8 cellular contexts compared by ENCODE assay signal in genomic region chr1:52055066-52055853, GRCh38. TPM values are rescaled to one million over a fixed set of nuclear protein-coding genes. Genes with fewer than 3 reads are reported as not detected.
DNase-seq lines count a peak whose midpoint lies in the region; ATAC-seq, FAIRE-seq and TF ChIP-seq lines count a peak whose summit lies in the region.

TSS of gene TXNDC12 (minus strand) at chr1:52055191. CDS start at chr1:52055096, 95 bp downstream.

- H3K18ac ChIP-seq in H1 (ENCODE audit: extremely low read depth, low read length) = peak within 1 kb of the TSS; percentile 86

- H3K14ac ChIP-seq in H1 (ENCODE audit: insufficient read length) = no peak within 1 kb of the TSS

- TF ChIP-seq POLR2A in H1 (IDR thresholded peaks at IDR 0.05; ENCODE audit: control extremely low read depth in 1 of 2, low read depth in 2 of 2, low read length in 2 of 2) = peak; percentile 65 to 94

- no peak for FAIRE-seq in H1 (lab: Jason Lieb, UNC)

- DNase-seq in CD8-positive, alpha-beta T cell = peak; percentile 14 to 73 (median 54)
- DNase-seq in HUDEP-2 (lab: John Stamatoyannopoulos, UW; ENCODE audit: unreplicated experiment in 76 of 76) (peak in 74 of 76 experiments; percentile 16 to 80 (median 63)), NT2/D1 (ENCODE audit: low read depth, low spot score) (peak; percentile 95), H1 (ENCODE audit: low read depth in 1 of 2, low spot score in 2 of 2) (peak; percentile 67 to 83), memory B cell (ENCODE audit: low spot score in 2 of 2) (peak; percentile 27 to 35)
- DNase-seq in activated CD8-positive, alpha-beta memory T cell treated with anti-CD3 and anti-CD28 coated beads for 48 hours (ENCODE audit: low read depth in 2 of 3, low spot score in 2 of 3) = peak; percentile 30 to 43 (median 38)
- peak; percentile 23 for DNase-seq in stimulated activated CD8-positive, alpha-beta memory T cell treated with anti-CD3 and anti-CD28 coated beads, Interleukin-12 subunit alpha, Interleukin-12 subunit beta, amount 100 ng/mL, for 4 hours (ENCODE audit: low read depth)

- peaks cover 17 to 78% of the 10 kb centered on the region in 2 experiments for H3K79me2 ChIP-seq in H1 (ENCODE audit: control insufficient read depth in 1 of 2, insufficient read depth in 2 of 2, low read length in 2 of 2)

- peak within 1 kb of the TSS; percentile 96 for H3K4me3 ChIP-seq in CD8-positive, alpha-beta T cell (ENCODE audit: low read depth, low read length)
- H3K4me3 ChIP-seq in NT2/D1 (ENCODE audit: insufficient read length, low read depth) = peak within 1 kb of the TSS; percentile 89
- peak within 1 kb of the TSS; percentile 87 to 98 (median 92) for H3K4me3 ChIP-seq in H1 (ENCODE audit: extremely low read depth in 1 of 4, insufficient read depth in 2 of 4, low read depth in 3 of 4, low read length in 4 of 4)

- intact Hi-C loops in CD8-positive, alpha-beta T cell (cut with DNase I, micrococcal nuclease) = loop anchor here (2.0 to 10.0 kb wide), 15 partner anchors 64 to 1997 kb away; partner anchors contain the start of genes FAF1 (in 2 of the 2), CZIB (in 1 of the 2), IFT25 (in 1 of the 2) and LRP8 (in 1 of the 2)

- H3K36me3 Mint-ChIP-seq in CD8-positive, alpha-beta T cell = peaks cover 52% of the 10 kb centered on the region
- H3K36me3 Mint-ChIP-seq in memory B cell = peaks cover 3% of the 10 kb centered on the region

- H3K56ac ChIP-seq in H1 (replicated peaks; ENCODE audit: insufficient read length, low read depth, low read length) = peak within 1 kb of the TSS; percentile 82

- H2BK120ac ChIP-seq in H1 (replicated peaks; ENCODE audit: low read depth, low read length) = peak within 1 kb of the TSS; percentile 41

- no peaks in the 10 kb centered on the region for H3K9me3 Mint-ChIP-seq in CD8-positive, alpha-beta T cell
- H3K9me3 Mint-ChIP-seq in memory B cell = no peaks in the 10 kb centered on the region

- H3K4me1 Mint-ChIP-seq in CD8-positive, alpha-beta T cell (ENCODE audit: low read depth) = peaks cover 67% of the 10 kb centered on the region
- H3K4me1 Mint-ChIP-seq in memory B cell = peaks cover 38% of the 10 kb centered on the region

- H3K4me1 ChIP-seq in CD8-positive, alpha-beta T cell (ENCODE audit: insufficient read depth, low read length) = peaks cover 33% of the 10 kb centered on the region
- no peaks in the 10 kb centered on the region for H3K4me1 ChIP-seq in NT2/D1 (ENCODE audit: insufficient read depth, insufficient read length)
- peaks cover 0 to 7% (median 2%) of the 10 kb centered on the region in 4 experiments; a peak in 3 of 7 replicates for H3K4me1 ChIP-seq in H1 (replicated peaks in 1 of 4; ENCODE audit: control insufficient read depth in 3 of 4, insufficient read depth in 4 of 4, low read length in 3 of 4)

- no peaks in the 10 kb centered on the region for H3K27me3 ChIP-seq in CD8-positive, alpha-beta T cell (ENCODE audit: insufficient read depth, low read length)
- no peaks in the 10 kb centered on the region for H3K27me3 ChIP-seq in NT2/D1 (ENCODE audit: insufficient read depth, insufficient read length)
- no peaks in the 10 kb centered on the region for H3K27me3 ChIP-seq in H1 (replicated peaks in 1 of 4; ENCODE audit: control insufficient read depth in 3 of 4, extremely low read depth in 1 of 4, insufficient read depth in 3 of 4, low read length in 3 of 4)

- POLR2A ChIA-PET in CD8-positive, alpha-beta T cell (lab: Charles Lee) = interaction anchor here (0.6 to 2.4 kb wide), 9 partner anchors 10 to 1358 kb away, joined by 3 to 33 read pairs (median 4); partner anchors contain the start of genes KTI12 and TUT4
- POLR2A ChIA-PET in H1 (lab: Charles Lee; ENCODE audit: partially characterized antibody) = interaction anchor here (0.5 to 5.4 kb wide), 41 partner anchors 9 to 821 kb away, joined by 3 to 61 read pairs (median 4); partner anchors contain the start of genes CC2D1B, KTI12, NRDC and ORC1

- peak within 1 kb of the TSS; percentile 35; the same call in 1 of the 2 replicates for H2BK15ac ChIP-seq in H1 (ENCODE audit: low read length)

- no peak for TF ChIP-seq CTCF in CD8-positive, alpha-beta T cell (IDR thresholded peaks at IDR 0.05)
- no peak for TF ChIP-seq CTCF in H1 (IDR thresholded peaks at IDR 0.05; ENCODE audit: control extremely low read depth in 1 of 3, insufficient read depth in 1 of 3, low read depth in 1 of 3, low read length in 3 of 3)

- H3K9ac ChIP-seq in NT2/D1 (ENCODE audit: insufficient read length, low read depth) = peak within 1 kb of the TSS; percentile 94
- H3K9ac ChIP-seq in H1 (replicated peaks in 1 of 4; ENCODE audit: extremely low read depth in 1 of 4, low read depth in 3 of 4, low read length in 3 of 4) = peak within 1 kb of the TSS; percentile 88 to 99 (median 93)

- H3K4me2 ChIP-seq in H1 (ENCODE audit: insufficient read depth in 1 of 2, low read depth in 2 of 2, low read length in 2 of 2) = peak within 1 kb of the TSS; percentile 66 to 96

- peak within 1 kb of the TSS; percentile 77; the same call in 1 of the 2 replicates for H2AK5ac ChIP-seq in H1 (ENCODE audit: low read depth, low read length)

- H4K91ac ChIP-seq in H1 (replicated peaks; ENCODE audit: insufficient read length, low read length) = peak within 1 kb of the TSS; percentile 67

- H3K23me2 ChIP-seq in H1 (ENCODE audit: low read depth, low read length) = peaks cover 11% of the 10 kb centered on the region; the same call in 1 of the 2 replicates

- peaks cover 5% of the 10 kb centered on the region for H3K36me3 ChIP-seq in CD8-positive, alpha-beta T cell (ENCODE audit: insufficient read depth, low read length)
- H3K36me3 ChIP-seq in NT2/D1 (ENCODE audit: insufficient read depth, insufficient read length, low read length) (peaks cover 30% of the 10 kb centered on the region), H1 (ENCODE audit: control insufficient read depth in 2 of 4, insufficient read depth in 4 of 4, low read length in 3 of 4) (peaks cover 6 to 32% (median 11%) of the 10 kb centered on the region in 4 experiments)

- H4K20me1 ChIP-seq in H1 (replicated peaks in 1 of 2; ENCODE audit: control insufficient read depth in 1 of 2, insufficient read depth in 2 of 2, low read length in 2 of 2) = peaks cover 0 to 8% of the 10 kb centered on the region in 2 experiments

- H2AFZ ChIP-seq in H1 (ENCODE audit: low read length) = peak within 1 kb of the TSS; percentile 11; the same call in 1 of the 2 replicates

- no peaks in the 10 kb centered on the region for H3K9me3 ChIP-seq in CD8-positive, alpha-beta T cell (ENCODE audit: low read length)
- H3K9me3 ChIP-seq in NT2/D1 (ENCODE audit: insufficient read depth, low read length) (no peaks in the 10 kb centered on the region), H1 (ENCODE audit: insufficient read depth in 2 of 2, low read depth in 1 of 2, low read length in 1 of 2) (no peaks in the 10 kb centered on the region)

- TF ChIP-seq EP300 in H1 (IDR thresholded peaks at IDR 0.05; ENCODE audit: borderline replicate concordance in 1 of 2, low read depth in 2 of 2, low read length in 2 of 2) = no peak

- peak within 1 kb of the TSS; percentile 97 for H2BK5ac ChIP-seq in H1 (ENCODE audit: low read depth, low read length)

- no peak within 1 kb of the TSS for H2BK20ac ChIP-seq in H1 (ENCODE audit: low read length)

- TF ChIP-seq RAD21 in H1 (IDR thresholded peaks at IDR 0.05 in 1 of 2, conservative IDR thresholded peaks at IDR 0.05 in 1 of 2; ENCODE audit: low read depth in 2 of 2, low read length in 2 of 2) = no peak

- H3K4ac ChIP-seq in H1 (replicated peaks; ENCODE audit: insufficient read length, low read depth, low read length) = peak within 1 kb of the TSS; percentile 74

- peak within 1 kb of the TSS; percentile 63 for H2BK12ac ChIP-seq in H1 (ENCODE audit: low read depth, low read length)

- H4K8ac ChIP-seq in H1 (ENCODE audit: extremely low read depth, insufficient read depth, low read length) = peak within 1 kb of the TSS; percentile 87; the same call in 1 of the 2 replicates

- WGBS in H1 (ENCODE audit: extremely low coverage in 1 of 2, insufficient coverage in 1 of 2, insufficient read length in 1 of 2, insufficient replicate concordance in 2 of 2, low coverage in 1 of 2, low lambda C conversion rate in 2 of 2, missing lambda C conversion rate in 1 of 2), 2 experiments = 1% methylated on average over 45 of the region's 45 CpGs; no CpG with 5 or more reads in 1 of the 2 experiments

- H4K5ac ChIP-seq in H1 (ENCODE audit: insufficient read length, low read depth, low read length) = peak within 1 kb of the TSS; percentile 78

- H3K23ac ChIP-seq in H1 (ENCODE audit: insufficient read length) = no peak within 1 kb of the TSS

- peak within 1 kb of the TSS; percentile 74 for H3K27ac ChIP-seq in CD8-positive, alpha-beta T cell (ENCODE audit: low read depth, low read length)
- peak within 1 kb of the TSS; percentile 86 for H3K27ac ChIP-seq in H1 (ENCODE audit: low read depth, low read length)

- no peaks in the 10 kb centered on the region for H3K27me3 Mint-ChIP-seq in CD8-positive, alpha-beta T cell (ENCODE audit: low read depth)
- no peaks in the 10 kb centered on the region for H3K27me3 Mint-ChIP-seq in memory B cell

- peak within 1 kb of the TSS; percentile 93 for H3K27ac Mint-ChIP-seq in CD8-positive, alpha-beta T cell
- H3K27ac Mint-ChIP-seq in memory B cell = peak within 1 kb of the TSS; percentile 97

- peak; percentile 24 for ATAC-seq in CD8-positive, alpha-beta T cell
- ATAC-seq in GM19467 (IDR thresholded peaks at IDR 0.05; ENCODE audit: unreplicated experiment) (peak; percentile 43), memory B cell (ENCODE audit: low read depth) (peak; percentile 18)

- peak within 1 kb of the TSS; percentile 98 for H3K4me3 Mint-ChIP-seq in CD8-positive, alpha-beta T cell
- H3K4me3 Mint-ChIP-seq in memory B cell = peak within 1 kb of the TSS; percentile 92

- CTCF ChIA-PET in CD8-positive, alpha-beta T cell (lab: Charles Lee) = interaction anchor here (0.6 kb wide), 1 partner anchor 14 kb away, joined by 3 read pairs; no protein-coding TSS in a partner anchor
- CTCF ChIA-PET in H1 (lab: Charles Lee; ENCODE audit: partially characterized antibody) = interaction anchor here (1.3 kb wide), 1 partner anchor 158 kb away, joined by 5 read pairs; no protein-coding TSS in a partner anchor

- peaks cover 6% of the 10 kb centered on the region for H3K79me1 ChIP-seq in H1 (ENCODE audit: low read depth, low read length)

TF ChIP-seq in H1, 55 proteins besides CTCF, POLR2A, EP300 and RAD21 (continues in another document):
- TF ChIP-seq TEAD4 (IDR thresholded peaks at IDR 0.05; ENCODE audit: low read depth, low read length) (no peak), PHF8 (conservative IDR thresholded peaks at IDR 0.05; ENCODE audit: low read depth, low read length) (peak; percentile 59)

RNA-seq across cellular contexts. Expression of gene TXNDC12, which starts in this region (rescaled TPM):
- total RNA-seq in CD8-positive, alpha-beta T cell = 10 to 100 TPM; 15.2 to 16.0 TPM
- total RNA-seq in H1 (2021; fragmentation: NEBNext Ultra II Directional; extraction: Animal tissue kit (Norgen Biotek cat#: 25700)) = 84.6 and 89.8 TPM in 2 replicates
- polyA plus RNA-seq in H1 (2011; rRNA removed) = 25.8 and 35.2 TPM in 2 replicates
- 50.7 TPM for polyA plus RNA-seq in H1 (2011; cell fraction: cytosol; rRNA removed)
- polyA plus RNA-seq in H1 (2011; cell fraction: nucleus; rRNA removed) = 22.9 TPM
- polyA plus RNA-seq in H1 (2012, experiment 1 of 2) = 54.7 to 75.5 TPM (median 65.5 TPM) in 4 replicates
- polyA plus RNA-seq in H1 (2012, experiment 2 of 2) = 15.6 TPM
- polyA plus RNA-seq in H1 (2013, experiment 1 of 2) = 239 TPM
- 353 TPM for polyA plus RNA-seq in H1 (2013, experiment 2 of 2)
- 17.4 and 17.5 TPM in 2 replicates for polyA minus RNA-seq in H1 (2011; rRNA and poly(A)+ RNA removed)
- 77.8 TPM for polyA minus RNA-seq in H1 (2011; cell fraction: cytosol; rRNA and poly(A)+ RNA removed)
- polyA minus RNA-seq in H1 (2011; cell fraction: nucleus; rRNA and poly(A)+ RNA removed) = 26.3 TPM

Comparison
In these comparisons a context has a peak if more than half of its experiments do, and no peak if none do; other contexts are left out.
1. Peak in every context shown above with its lines: DNase-seq, ATAC-seq, H3K4me3 ChIP-seq and H3K27ac ChIP-seq.
2. DNase-seq: peak in every context shown above with its lines; median percentile 95 in NT2/D1; 75 in H1; 63 in HUDEP-2; 54 in CD8-positive, alpha-beta T cell; 38 in activated CD8-positive, alpha-beta memory T cell treated with anti-CD3 and anti-CD28 coated beads for 48 hours; 31 in memory B cell; 23 in stimulated activated CD8-positive, alpha-beta memory T cell treated with anti-CD3 and anti-CD28 coated beads, Interleukin-12 subunit alpha, Interleukin-12 subunit beta, amount 100 ng/mL, for 4 hours.